Comparison of ENCODE assay signal across 1 cellular context in genomic region chr12:109863961-109864712, GRCh38.
TF ChIP-seq lines count a peak whose summit lies in the region.

No MANE protein-coding gene starts in this region.

TF ChIP-seq in HepG2, 621 proteins besides CTCF, POLR2A, EP300 and RAD21 (continued from another document and continues in another):
- TF ChIP-seq ZNF281 (CRISPR knock-in tag; IDR thresholded peaks at IDR 0.05; ENCODE audit: borderline replicate concordance), result peak; percentile 45; the same call in 1 of the 2 replicates
- 0 out of 2 replicates have a peak, but pooled peaks have one; percentile 42 for TF ChIP-seq GATA4 (IDR thresholded peaks at IDR 0.05; ENCODE audit: borderline replicate concordance, low read depth)
- TF ChIP-seq ZFP1 (CRISPR knock-in tag; IDR thresholded peaks at IDR 0.05), result peak; percentile 26; the same call in 1 of the 2 replicates
- TF ChIP-seq CHD4 (IDR thresholded peaks at IDR 0.05; ENCODE audit: borderline replicate concordance, low read length), result peak; percentile 92; the same call in 1 of the 2 replicates
- peak; percentile 48 for TF ChIP-seq PHF8 (CRISPR knock-in tag; IDR thresholded peaks at IDR 0.05)
- TF ChIP-seq ZFP36L1 (CRISPR knock-in tag; IDR thresholded peaks at IDR 0.05), result peak; percentile 39; the same call in 1 of the 2 replicates
- peak; percentile 91 for TF ChIP-seq PRDM10 (CRISPR knock-in tag; IDR thresholded peaks at IDR 0.05; ENCODE audit: low read depth)
- no peak for TF ChIP-seq CREBL2 (CRISPR knock-in tag; IDR thresholded peaks at IDR 0.05; ENCODE audit: borderline replicate concordance)
- no peak; the same call in 1 of the 2 replicates for TF ChIP-seq ZNF512B (CRISPR knock-in tag; IDR thresholded peaks at IDR 0.05; ENCODE audit: borderline replicate concordance)
- TF ChIP-seq BRF2 (CRISPR knock-in tag; IDR thresholded peaks at IDR 0.05), result no peak
- peak; percentile 90 for TF ChIP-seq PITX1 (CRISPR knock-in tag; IDR thresholded peaks at IDR 0.05)
- peak; percentile 71; the same call in 1 of the 2 replicates for TF ChIP-seq STAT6 (CRISPR knock-in tag; IDR thresholded peaks at IDR 0.05; ENCODE audit: borderline replicate concordance)
- no peak for TF ChIP-seq FLYWCH1 (CRISPR knock-in tag; IDR thresholded peaks at IDR 0.05)
- TF ChIP-seq ZSCAN5A (CRISPR knock-in tag; IDR thresholded peaks at IDR 0.05; ENCODE audit: borderline replicate concordance), result peak; percentile 79; the same call in 1 of the 2 replicates
- 0 out of 2 replicates have a peak, but pooled peaks have one; percentile 2 for TF ChIP-seq NFATC3 (CRISPR knock-in tag; IDR thresholded peaks at IDR 0.05)
- peak; percentile 97 for TF ChIP-seq ZKSCAN8 (CRISPR knock-in tag; IDR thresholded peaks at IDR 0.05; ENCODE audit: borderline replicate concordance)
- peak; percentile 100 for TF ChIP-seq ZNF605 (CRISPR knock-in tag; IDR thresholded peaks at IDR 0.05)
- TF ChIP-seq HIC2 (CRISPR knock-in tag; IDR thresholded peaks at IDR 0.05; ENCODE audit: low read depth), result peak; percentile 88
- TF ChIP-seq SIX1 (CRISPR knock-in tag; IDR thresholded peaks at IDR 0.05; ENCODE audit: borderline replicate concordance), result peak; percentile 59; the same call in 1 of the 2 replicates
- 0 out of 2 replicates have a peak, but pooled peaks have one; percentile 66 for TF ChIP-seq SMAD3 (CRISPR knock-in tag; IDR thresholded peaks at IDR 0.05)
- 0 out of 2 replicates have a peak, but pooled peaks have one; percentile 32 for TF ChIP-seq AKAP8 (CRISPR knock-in tag; IDR thresholded peaks at IDR 0.05)
- TF ChIP-seq BATF2 (CRISPR knock-in tag; IDR thresholded peaks at IDR 0.05), result no peak
- TF ChIP-seq E2F2 (CRISPR knock-in tag; IDR thresholded peaks at IDR 0.05; ENCODE audit: borderline replicate concordance), result no peak
- no peak for TF ChIP-seq ZNF513 (CRISPR knock-in tag; conservative IDR thresholded peaks at IDR 0.05)
- no peak; the same call in 1 of the 2 replicates for TF ChIP-seq GMEB1 (CRISPR knock-in tag; IDR thresholded peaks at IDR 0.05; ENCODE audit: borderline replicate concordance)
- peak; percentile 39; the same call in 1 of the 2 replicates for TF ChIP-seq TSC22D2 (CRISPR knock-in tag; IDR thresholded peaks at IDR 0.05; ENCODE audit: borderline replicate concordance)
- TF ChIP-seq THAP11 (CRISPR knock-in tag; IDR thresholded peaks at IDR 0.05), result peak; percentile 76
- peak; percentile 39 for TF ChIP-seq DMAP1 (CRISPR knock-in tag; IDR thresholded peaks at IDR 0.05)
